30 cellular contexts compared by ENCODE assay signal in the genomic region with DNA sequence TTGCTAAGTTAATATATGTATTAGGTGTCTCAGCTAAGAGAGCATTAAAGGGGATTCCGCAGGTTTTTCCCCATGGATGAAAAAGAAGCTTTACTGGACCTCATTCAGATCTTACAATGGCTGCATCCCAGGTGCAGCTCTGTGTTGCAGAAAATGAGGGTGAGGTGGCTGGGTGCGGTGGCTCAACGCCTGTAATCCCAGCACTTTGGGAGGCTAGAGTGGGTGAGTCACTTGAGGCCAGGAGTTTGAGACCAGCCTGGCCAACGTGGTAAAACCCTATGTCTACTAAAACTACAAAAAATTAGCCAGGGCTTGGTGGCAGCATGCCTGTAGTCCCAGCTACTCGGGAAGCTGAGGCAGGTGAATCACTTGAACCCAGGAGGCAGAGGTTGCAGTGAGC.
"Had no signal": no experiment of that assay in that cellular context is flagged by ENCODE, and none has a peak within 500 bp of the region (broad histone marks: within the 10 kb centered on the region; RNA-seq: fewer than 3 reads in every experiment).

No MANE protein-coding gene starts in this region.

- H3K27ac ChIP-seq: cardiac muscle cell, hepatocyte, neural progenitor cell, right atrium auricular region had no signal

- H3K27me3 ChIP-seq: ascending aorta, cardiac muscle cell, colonic mucosa, gastrocnemius medialis, hepatocyte, neural progenitor cell, right atrium auricular region, transverse colon had no signal

- H3K79me2 ChIP-seq: hepatocyte had no signal

- H3K27ac Mint-ChIP-seq: activated naive CD4-positive, alpha-beta T cell treated with anti-CD3 and anti-CD28 coated beads for 36 hours; neural progenitor cell; T-helper 1 cell treated with Interleukin-12 subunit alpha and Interleukin-12 subunit beta and Interleukin-4 antibody, amounts not matched to agents 30 μg/mL and 1 μg/mL, for 36 hours; WTC11 had no signal

- ATAC-seq: activated CD4-positive, alpha-beta T cell treated with anti-CD3 and anti-CD28 coated beads for 36 hours; gastrocnemius medialis; WTC11 had no signal

- H3K36me3 ChIP-seq: cardiac muscle cell, neural progenitor cell, right atrium auricular region had no signal

- H3K9me3 ChIP-seq: ascending aorta, colonic mucosa, gastrocnemius medialis, right atrium auricular region, transverse colon had no signal

- H3K4me3 Mint-ChIP-seq: activated CD4-positive, alpha-beta T cell treated with anti-CD3 and anti-CD28 coated beads for 36 hours; activated naive CD4-positive, alpha-beta T cell treated with anti-CD3 and anti-CD28 coated beads for 36 hours; activated T-helper 1 cell treated with anti-CD3 and anti-CD28 coated beads, Interleukin-12 subunit alpha, Interleukin-12 subunit beta, Interleukin-2, Interleukin-4 antibody, amounts not matched to agents 30 ng/mL and 10 ng/mL and 1 ng/mL, durations not matched to agents 14 hours and 24 hours and 36 hours; neural progenitor cell; WTC11 had no signal

- H3K27me3 Mint-ChIP-seq: activated CD4-positive, alpha-beta T cell treated with anti-CD3 and anti-CD28 coated beads for 36 hours; activated naive CD8-positive, alpha-beta T cell treated with anti-CD3 and anti-CD28 coated beads, Interleukin-2, amount 10 ng/mL, durations not matched to agents 7 days and 5 days; brain had no signal

- H3K36me3 Mint-ChIP-seq: WTC11 had no signal

- H3K4me2 ChIP-seq: neural progenitor cell had no signal

- H2AFZ ChIP-seq: neural progenitor cell had no signal

- DNase-seq: activated CD4-positive, alpha-beta T cell treated with anti-CD3 and anti-CD28 coated beads for 36 hours; activated CD4-positive, alpha-beta T cell treated with anti-CD3 and anti-CD28 coated beads, Interleukin-2, amount 50 U/mL, for 48 hours; activated CD8-positive, alpha-beta memory T cell treated with anti-CD3 and anti-CD28 coated beads, Interleukin-2, amount 50 U/mL, for 4 hours; activated effector memory CD4-positive, alpha-beta T cell treated with anti-CD3 and anti-CD28 coated beads, Interleukin-2, amount 50 U/mL, for 16 hours; activated naive CD4-positive, alpha-beta T cell treated with anti-CD3 and anti-CD28 coated beads for 36 hours; activated naive CD8-positive, alpha-beta T cell treated with anti-CD3 and anti-CD28 coated beads, Interleukin-2, amount 10 ng/mL, durations not matched to agents 7 days and 5 days; activated T-cell treated with anti-CD3 and anti-CD28 coated beads, Interleukin-2, amount 50 U/mL, for 1 hour; cerebellar nuclear complex; colonic mucosa; effector CD8-positive, alpha-beta T cell; gastrocnemius medialis; natural killer cell; occipital lobe; stimulated activated CD4-positive, alpha-beta T cell treated with anti-CD3 and anti-CD28 coated beads, Interleukin-1b, Interleukin-23, amount 100 ng/mL, for 48 hours; stimulated activated CD4-positive, alpha-beta T cell treated with anti-CD3 and anti-CD28 coated beads, Interleukin-4, amount 100 ng/mL, for 4 hours; stimulated activated CD8-positive, alpha-beta memory T cell treated with anti-CD3 and anti-CD28 coated beads, Interleukin-4, amount 100 ng/mL, for 48 hours; stimulated activated naive CD4-positive, alpha-beta T cell; SW 1271; T1000; transverse colon had no signal

- H3K9ac ChIP-seq: neural progenitor cell had no signal

- H3K4me3 ChIP-seq: cardiac muscle cell, colonic mucosa, hepatocyte, neural progenitor cell, right atrium auricular region, smooth muscle cell had no signal

- H3K9me3 Mint-ChIP-seq: activated naive CD4-positive, alpha-beta T cell treated with anti-CD3 and anti-CD28 coated beads for 36 hours; activated naive CD8-positive, alpha-beta T cell treated with anti-CD3 and anti-CD28 coated beads, Interleukin-2, amount 10 ng/mL, durations not matched to agents 7 days and 5 days; activated T-helper 1 cell treated with anti-CD3 and anti-CD28 coated beads, Interleukin-12 subunit alpha, Interleukin-12 subunit beta, Interleukin-2, Interleukin-4 antibody, amounts not matched to agents 30 ng/mL and 10 ng/mL and 1 ng/mL, durations not matched to agents 14 hours and 24 hours and 36 hours; brain; natural killer cell; neural progenitor cell; T-helper 1 cell treated with Interleukin-12 subunit alpha and Interleukin-12 subunit beta and Interleukin-4 antibody, amounts not matched to agents 30 μg/mL and 1 μg/mL, for 36 hours; WTC11 had no signal

- H3K4me1 ChIP-seq: colonic mucosa, neural progenitor cell had no signal
